ENCODE assay signal across 19 cellular contexts in genomic region chr5:81161012-81161601, GRCh38.
DNase-seq lines count a peak whose midpoint lies in the region; ATAC-seq and TF ChIP-seq lines count a peak whose summit lies in the region.
"Had no signal": no experiment of that assay in that cellular context is flagged by ENCODE, and none has a peak within 500 bp of the region (broad histone marks: within the 10 kb centered on the region; RNA-seq: fewer than 3 reads in every experiment).

No MANE protein-coding gene starts in this region.

- DNase-seq in GM13976 (ENCODE audit: low spot score): peak; percentile 54
- peak; percentile 23 for DNase-seq in GM19240 (ENCODE audit: insufficient read length, low spot score)
- no peak for DNase-seq in HAP-1 (ENCODE audit: low spot score in 2 of 2)
- DNase-seq in gastrocnemius medialis: no peak
- DNase-seq in HuH-7.5 (ENCODE audit: low spot score): no peak
- no peak for DNase-seq in NCI-H345 treated with DMSO at 0.1 percent for 48 hours (lab: John Stamatoyannopoulos, UW; ENCODE audit: unreplicated experiment)
- DNase-seq: activated T-cell treated with anti-CD3 and anti-CD28 coated beads for 4 hours; adrenal gland; DMS153; heart right ventricle; left colon; MV-4-11; naive B cell; stimulated activated CD4-positive, alpha-beta T cell treated with anti-CD3 and anti-CD28 coated beads, Interleukin-4, amount 100 ng/mL, for 1 hour; stimulated activated naive CD4-positive, alpha-beta T cell treated with Interleukin-2 at 50 U/mL for 16 hours had no signal

- H3K4me3 ChIP-seq in HAP-1 (no peak overlapping the region), gastrocnemius medialis (no peak overlapping the region)
- H3K4me3 ChIP-seq: adrenal gland, heart right ventricle, vagina had no signal

- in situ Hi-C loops in GM13976 (cut with MboI; ENCODE audit: low sequenced_read_pairs, unreplicated experiment) (no loop called here), HAP-1 (cut with MboI; ENCODE audit: low sequenced_read_pairs) (loop anchor here (10.0 kb wide), 1 partner anchor 456 kb away; no protein-coding TSS in a partner anchor), gastrocnemius medialis (cut with MboI; ENCODE audit: low sequenced_read_pairs in 4 of 4) (no loop called here)

- H3K27me3 ChIP-seq in HAP-1 (ENCODE audit: low read depth) (no peaks in the 10 kb centered on the region), gastrocnemius medialis (no peaks in the 10 kb centered on the region)
- H3K27me3 ChIP-seq: adrenal gland, heart right ventricle, vagina had no signal

- H3K36me3 ChIP-seq in HAP-1 (replicated peaks) (no peaks in the 10 kb centered on the region), gastrocnemius medialis (no peaks in the 10 kb centered on the region)
- H3K36me3 ChIP-seq: adrenal gland, vagina had no signal

- intact Hi-C loops in gastrocnemius medialis (cut with DNase I; ENCODE audit: low total_unique reads): no loop called here

- H3K27ac ChIP-seq in gastrocnemius medialis: no peak overlapping the region
- H3K27ac ChIP-seq: adrenal gland, heart right ventricle, vagina had no signal

- TF ChIP-seq CTCF in GM13976 (IDR thresholded peaks at IDR 0.05; ENCODE audit: borderline replicate concordance, control extremely low read depth, extremely low read depth, insufficient read depth, missing control alignments): no peak
- TF ChIP-seq CTCF in gastrocnemius medialis (IDR thresholded peaks at IDR 0.05 in 4 of 5, conservative IDR thresholded peaks at IDR 0.05 in 1 of 5): no peak

- ATAC-seq in HG02678 (IDR thresholded peaks at IDR 0.05; ENCODE audit: unreplicated experiment) (peak; percentile 59), HG03378 (IDR thresholded peaks at IDR 0.05; ENCODE audit: unreplicated experiment) (peak; percentile 77), gastrocnemius medialis (no peak)
- ATAC-seq: activated CD4-positive, CD25-positive, alpha-beta regulatory T cell treated with anti-CD3 and anti-CD28 coated beads, Interleukin-2, amount 50 U/mL, for 24 hours; heart right ventricle; left colon had no signal

- H3K9me3 ChIP-seq in HAP-1 (no peaks in the 10 kb centered on the region), gastrocnemius medialis (no peaks in the 10 kb centered on the region)
- H3K9me3 ChIP-seq: adrenal gland, vagina had no signal

- H3K4me1 ChIP-seq in HAP-1: no peaks in the 10 kb centered on the region
- no peaks in the 10 kb centered on the region for H3K4me1 ChIP-seq in gastrocnemius medialis
- H3K4me1 ChIP-seq: adrenal gland, heart right ventricle, vagina had no signal

- TF ChIP-seq POLR2A in gastrocnemius medialis (IDR thresholded peaks at IDR 0.05): no peak

Comparison
In these comparisons a context has a peak if more than half of its experiments do, and no peak if none do; other contexts are left out.
1. DNase-seq: peak in GM13976 (single experiment) and GM19240 (single experiment); none in HAP-1 (0 of 2), gastrocnemius medialis (0 of 2), HuH-7.5 (single experiment) and NCI-H345 treated with DMSO at 0.1 percent for 48 hours (single experiment).
2. ATAC-seq: peak in HG02678 (single experiment) and HG03378 (single experiment); none in gastrocnemius medialis (0 of 2).